Comparison of ENCODE assay signal across 25 cellular contexts in the genomic region with DNA sequence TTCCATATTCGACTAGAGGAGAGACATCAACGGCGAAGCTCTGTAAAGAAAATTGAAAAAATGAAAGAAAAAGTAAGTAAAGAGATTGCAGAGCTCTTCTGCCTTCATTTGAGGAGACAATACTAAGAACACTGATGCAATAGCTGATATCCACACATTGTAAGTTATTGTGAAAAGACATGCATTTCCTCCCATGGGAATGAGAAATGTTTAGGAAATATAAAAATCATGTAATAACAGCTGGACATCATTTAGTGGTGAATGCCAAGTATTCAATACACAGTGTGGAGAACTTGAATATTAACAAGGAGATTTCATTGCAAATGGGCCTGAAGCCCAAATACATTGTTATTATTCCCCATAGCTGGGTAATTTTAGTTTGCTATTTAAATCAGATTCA.
DNase-seq lines count a peak whose midpoint lies in the region; ATAC-seq and TF ChIP-seq lines count a peak whose summit lies in the region.
"Had no signal": no experiment of that assay in that cellular context is flagged by ENCODE, and none has a peak within 500 bp of the region (broad histone marks: within the 10 kb centered on the region; RNA-seq: fewer than 3 reads in every experiment).

No MANE protein-coding gene starts in this region.

- H3K4me1 ChIP-seq in IMR-90 (ENCODE audit: control insufficient read depth, insufficient read depth, low read length) = peaks cover 6% of the 10 kb centered on the region
- H3K4me1 ChIP-seq in psoas muscle = peaks cover 4% of the 10 kb centered on the region

- no peak overlapping the region for H2AK5ac ChIP-seq in IMR-90 (ENCODE audit: low read depth, low read length)

- H2BK120ac ChIP-seq in IMR-90 (ENCODE audit: low read depth, low read length) = 0 out of 2 replicates have a peak overlapping the region, but pooled peaks have one; percentile 43

- H3K23ac ChIP-seq in IMR-90 (ENCODE audit: low read depth, low read length) = peak overlapping the region; percentile 45; the same call in 1 of the 2 replicates

- CTCF ChIA-PET in IMR-90 (lab: Yijun Ruan, JAX) (no interaction called here), HEK293T (lab: Yijun Ruan, JAX) (no interaction called here)

- peak overlapping the region; percentile 70 for H3K4me2 ChIP-seq in IMR-90 (ENCODE audit: low read depth, low read length)

- H3K27ac Mint-ChIP-seq in nephron = peak overlapping the region; percentile 4 to 68 (median 29)
- H3K27ac Mint-ChIP-seq: activated naive CD8-positive, alpha-beta T cell treated with anti-CD3 and anti-CD28 coated beads, Interleukin-2, amount 50 U/mL, for 24 hours; activated T-helper 2 cell treated with anti-CD3 and anti-CD28 coated beads, Interferon-gamma antibody, Interleukin-2, Interleukin-4, amounts not matched to agents 10 μg/mL and 5 μg/mL and 100 μg/mL, durations not matched to agents 14 hours and 24 hours and 36 hours; stimulated activated naive CD8-positive, alpha-beta T cell treated with anti-CD3 and anti-CD28 coated beads, Interleukin-15, Interleukin-2, amounts not matched to agents 100 ng/mL and 50 ng/mL, for 24 hours; type B pancreatic cell had no signal

- peak overlapping the region in 1 of 2 experiments; percentile 52; a peak in 2 of 4 replicates for H4K8ac ChIP-seq in IMR-90 (ENCODE audit: low read depth in 2 of 2, low read length in 2 of 2)

- peaks cover 27% of the 10 kb centered on the region for H3K36me3 Mint-ChIP-seq in nephron (ENCODE audit: low read depth)

- peak overlapping the region; percentile 94 for H4K5ac ChIP-seq in IMR-90 (ENCODE audit: low read depth, low read length)

- in situ Hi-C loops in IMR-90 (cut with MboI; ENCODE audit: low sequenced_read_pairs) = no loop called here

- intact Hi-C loops in IMR-90 (cut with micrococcal nuclease) = loop anchor here (2.0 kb wide), 1 partner anchor 24 kb away; no protein-coding TSS in a partner anchor
- intact Hi-C loops in psoas muscle (cut with DNase I) = no loop called here

- no peak overlapping the region for H2BK20ac ChIP-seq in IMR-90 (ENCODE audit: low read depth, low read length)

- no peak overlapping the region for H3K9ac ChIP-seq in IMR-90 (ENCODE audit: low read depth, low read length)

- TF ChIP-seq CTCF in AG09309 (IDR thresholded peaks at IDR 0.05; ENCODE audit: control insufficient read depth, insufficient read depth, low read depth, low read length, missing control alignments) (no peak), IMR-90 (conservative IDR thresholded peaks at IDR 0.05; ENCODE audit: low read depth, low read length) (no peak), choroid plexus epithelial cell (conservative IDR thresholded peaks at IDR 0.05; ENCODE audit: low read depth, low read length) (no peak), nephron (IDR thresholded peaks at IDR 0.05; ENCODE audit: unreplicated experiment in 3 of 3) (no peak), psoas muscle (IDR thresholded peaks at IDR 0.05) (no peak)

- no CpG with 5 or more reads among the region's 3 CpGs for WGBS in IMR-90 (ENCODE audit: extremely low coverage in 2 of 2, insufficient read length in 1 of 2), 2 experiments
- WGBS in psoas muscle, 3 donors = 47 to 71% (median 59%) methylated on average over 3 of the region's 3 CpGs

- no peak overlapping the region for H3K4me3 Mint-ChIP-seq in nephron
- H3K4me3 Mint-ChIP-seq: activated naive CD8-positive, alpha-beta T cell treated with anti-CD3 and anti-CD28 coated beads, Interleukin-2, amount 50 U/mL, for 24 hours; stimulated activated naive CD8-positive, alpha-beta T cell treated with anti-CD3 and anti-CD28 coated beads, Interleukin-15, Interleukin-2, amounts not matched to agents 100 ng/mL and 50 ng/mL, for 24 hours; type B pancreatic cell had no signal

- POLR2A ChIA-PET in IMR-90 (lab: Charles Lee; ENCODE audit: unreplicated experiment) (no interaction called here), HEK293T (lab: Yijun Ruan, JAX) (no interaction called here)

- H2BK15ac ChIP-seq in IMR-90 (ENCODE audit: low read depth, low read length) = no peak overlapping the region

- peaks cover 17 to 53% of the 10 kb centered on the region in 2 experiments for H3K79me1 ChIP-seq in IMR-90 (ENCODE audit: low read depth in 1 of 2, low read length in 2 of 2)

- H3K9me1 ChIP-seq in IMR-90 (ENCODE audit: insufficient read depth, low read length) = peaks cover 10% of the 10 kb centered on the region

- peak overlapping the region; percentile 84; the same call in 1 of the 2 replicates for H3K27ac ChIP-seq in IMR-90 (ENCODE audit: insufficient read depth, low read length)
- H3K27ac ChIP-seq in psoas muscle = no peak overlapping the region
- H3K27ac ChIP-seq: esophagus squamous epithelium, neutrophil, right lobe of liver, RWPE1 had no signal

- H3K9me3 ChIP-seq in IMR-90 (ENCODE audit: control insufficient read depth, insufficient read depth, low read length) = no peaks in the 10 kb centered on the region
- no peaks in the 10 kb centered on the region for H3K9me3 ChIP-seq in psoas muscle
- H3K9me3 ChIP-seq: BE2C, esophagus squamous epithelium, mucosa of descending colon, neutrophil, right lobe of liver had no signal

- ATAC-seq in IMR-90 (ENCODE audit: low read depth) = no peak; the same call in none of the 2 replicates
- ATAC-seq in psoas muscle = no peak
- ATAC-seq: activated naive CD8-positive, alpha-beta T cell treated with anti-CD3 and anti-CD28 coated beads, Interleukin-2, amount 50 U/mL, for 24 hours; GM12878; mucosa of descending colon; right lobe of liver had no signal

- dilution Hi-C loops in IMR-90 (cut with HindIII; ENCODE audit: low sequenced_read_pairs, unreplicated experiment) = no loop called here

- no peak overlapping the region for H2AK9ac ChIP-seq in IMR-90 (replicated peaks; ENCODE audit: low read depth, low read length, poor library complexity)

- no peaks in the 10 kb centered on the region for H4K20me1 ChIP-seq in IMR-90 (ENCODE audit: insufficient read depth, low read length)

- no peak overlapping the region for H3K56ac ChIP-seq in IMR-90 (ENCODE audit: extremely low read depth, insufficient read depth, low read length)

- H2AFZ ChIP-seq in IMR-90 (replicated peaks; ENCODE audit: low read length, poor library complexity) = no peak overlapping the region

- H3K4me3 ChIP-seq in AG09309 (ENCODE audit: control insufficient read depth, low read depth, low read length) (no peak overlapping the region), IMR-90 (ENCODE audit: insufficient read depth, low read depth, low read length) (no peak overlapping the region), choroid plexus epithelial cell (ENCODE audit: low read depth, low read length) (no peak overlapping the region), psoas muscle (no peak overlapping the region)
- H3K4me3 ChIP-seq: esophagus squamous epithelium, GM12878, mucosa of descending colon, right lobe of liver had no signal

- DNase-seq in AG09309 (ENCODE audit: low read depth) (peak; percentile 72), IMR-90 (peak; percentile 68), choroid plexus epithelial cell (ENCODE audit: low read depth) (peak; percentile 84), midbrain (lab: John Stamatoyannopoulos, UW) (no peak), HEK293T (ENCODE audit: extremely low spot score) (no peak), occipital lobe (lab: John Stamatoyannopoulos, UW) (no peak), psoas muscle (no peak)
- DNase-seq: activated CD4-positive, alpha-beta T cell treated with anti-CD3 and anti-CD28 coated beads for 48 hours; activated naive CD8-positive, alpha-beta T cell treated with anti-CD3 and anti-CD28 coated beads, Interleukin-2, amount 50 U/mL, for 24 hours; BE2C; effector memory CD4-positive, alpha-beta T cell; esophagus squamous epithelium; mucosa of descending colon; NCI-H226; NK-92 treated with Interleukin-12 subunit alpha and Interleukin-12 subunit beta, amount 100 ng/mL, for 24 hours; right lobe of liver; stimulated activated CD4-positive, alpha-beta T cell treated with anti-CD3 and anti-CD28 coated beads, Interleukin-2, amount 100 ng/mL, for 24 hours; SW 1271 had no signal

- peaks cover 28% of the 10 kb centered on the region for H3K4me1 Mint-ChIP-seq in nephron
- H3K4me1 Mint-ChIP-seq: activated naive CD8-positive, alpha-beta T cell treated with anti-CD3 and anti-CD28 coated beads, Interleukin-2, amount 50 U/mL, for 24 hours had no signal

- H4K91ac ChIP-seq in IMR-90 (ENCODE audit: insufficient read depth, low read depth, low read length) = 0 out of 2 replicates have a peak overlapping the region, but pooled peaks have one; percentile 23

- H2BK5ac ChIP-seq in IMR-90 (ENCODE audit: low read depth, low read length, poor library complexity, severe bottlenecking) = peak overlapping the region; percentile 52

- peak overlapping the region; percentile 79; the same call in 1 of the 2 replicates for H3K4ac ChIP-seq in IMR-90 (ENCODE audit: low read depth, low read length)

- no peak for TF ChIP-seq POLR2A in IMR-90 (IDR thresholded peaks at IDR 0.05; ENCODE audit: low read depth, low read length)

- peaks cover 9% of the 10 kb centered on the region for H3K36me3 ChIP-seq in IMR-90 (ENCODE audit: control insufficient read depth, insufficient read depth, low read length)
- H3K36me3 ChIP-seq in psoas muscle (ENCODE audit: insufficient read depth in 1 of 2, low read depth in 1 of 2) = no peaks in the 10 kb centered on the region
- H3K36me3 ChIP-seq: esophagus squamous epithelium, neutrophil, right lobe of liver had no signal

- BruUV-seq in IMR-90 (replicated peaks; lab: Mats Ljungman, UMichigan) = no TSS peak

- H3K18ac ChIP-seq in IMR-90 (ENCODE audit: low read depth, low read length) = peak overlapping the region; percentile 94

- peak overlapping the region; percentile 77; the same call in 1 of the 2 replicates for H3K14ac ChIP-seq in IMR-90 (replicated peaks; ENCODE audit: low read depth, low read length)

- no peaks in the 10 kb centered on the region for H3K27me3 ChIP-seq in IMR-90 (ENCODE audit: control insufficient read depth, insufficient read depth, low read length)
- no peaks in the 10 kb centered on the region for H3K27me3 ChIP-seq in psoas muscle (ENCODE audit: insufficient read depth in 3 of 3, low read length in 2 of 3)
- H3K27me3 ChIP-seq: BE2C, esophagus squamous epithelium, neutrophil, right lobe of liver had no signal

- peaks cover 3% of the 10 kb centered on the region for H3K9me3 Mint-ChIP-seq in nephron
- H3K9me3 Mint-ChIP-seq: activated naive CD8-positive, alpha-beta T cell treated with anti-CD3 and anti-CD28 coated beads, Interleukin-2, amount 50 U/mL, for 24 hours; activated T-helper 2 cell treated with anti-CD3 and anti-CD28 coated beads, Interferon-gamma antibody, Interleukin-2, Interleukin-4, amounts not matched to agents 10 μg/mL and 5 μg/mL and 100 μg/mL, durations not matched to agents 14 hours and 24 hours and 36 hours; stimulated activated naive CD8-positive, alpha-beta T cell treated with anti-CD3 and anti-CD28 coated beads, Interleukin-15, Interleukin-2, amounts not matched to agents 100 ng/mL and 50 ng/mL, for 24 hours; type B pancreatic cell had no signal

- TF ChIP-seq RAD21 in IMR-90 (IDR thresholded peaks at IDR 0.05; ENCODE audit: low read length) = no peak

- H3K27me3 Mint-ChIP-seq in nephron (ENCODE audit: low read depth) = no peaks in the 10 kb centered on the region
- H3K27me3 Mint-ChIP-seq: type B pancreatic cell had no signal

TF ChIP-seq in IMR-90, 13 proteins besides CTCF, POLR2A, EP300 and RAD21 (continues in another document):
- TF ChIP-seq CHD1 (IDR thresholded peaks at IDR 0.05; ENCODE audit: low read depth, low read length) = no peak

TF ChIP-seq in HEK293T, 16 proteins besides CTCF, POLR2A, EP300 and RAD21 (continues in another document):
- TF ChIP-seq HDGF (IDR thresholded peaks at IDR 0.05; ENCODE audit: borderline replicate concordance) = no peak
- no peak for TF ChIP-seq ARNT (IDR thresholded peaks at IDR 0.05)

Comparison
In these comparisons a context has a peak if more than half of its experiments do, and no peak if none do; other contexts are left out.
1. DNase-seq: peak in AG09309 (single experiment), IMR-90 (single experiment) and choroid plexus epithelial cell (single experiment); none in midbrain (single experiment), HEK293T (single experiment), occipital lobe (single experiment) and psoas muscle (0 of 2).